Comparison of ENCODE assay signal across 1 cellular context in the genomic region with DNA sequence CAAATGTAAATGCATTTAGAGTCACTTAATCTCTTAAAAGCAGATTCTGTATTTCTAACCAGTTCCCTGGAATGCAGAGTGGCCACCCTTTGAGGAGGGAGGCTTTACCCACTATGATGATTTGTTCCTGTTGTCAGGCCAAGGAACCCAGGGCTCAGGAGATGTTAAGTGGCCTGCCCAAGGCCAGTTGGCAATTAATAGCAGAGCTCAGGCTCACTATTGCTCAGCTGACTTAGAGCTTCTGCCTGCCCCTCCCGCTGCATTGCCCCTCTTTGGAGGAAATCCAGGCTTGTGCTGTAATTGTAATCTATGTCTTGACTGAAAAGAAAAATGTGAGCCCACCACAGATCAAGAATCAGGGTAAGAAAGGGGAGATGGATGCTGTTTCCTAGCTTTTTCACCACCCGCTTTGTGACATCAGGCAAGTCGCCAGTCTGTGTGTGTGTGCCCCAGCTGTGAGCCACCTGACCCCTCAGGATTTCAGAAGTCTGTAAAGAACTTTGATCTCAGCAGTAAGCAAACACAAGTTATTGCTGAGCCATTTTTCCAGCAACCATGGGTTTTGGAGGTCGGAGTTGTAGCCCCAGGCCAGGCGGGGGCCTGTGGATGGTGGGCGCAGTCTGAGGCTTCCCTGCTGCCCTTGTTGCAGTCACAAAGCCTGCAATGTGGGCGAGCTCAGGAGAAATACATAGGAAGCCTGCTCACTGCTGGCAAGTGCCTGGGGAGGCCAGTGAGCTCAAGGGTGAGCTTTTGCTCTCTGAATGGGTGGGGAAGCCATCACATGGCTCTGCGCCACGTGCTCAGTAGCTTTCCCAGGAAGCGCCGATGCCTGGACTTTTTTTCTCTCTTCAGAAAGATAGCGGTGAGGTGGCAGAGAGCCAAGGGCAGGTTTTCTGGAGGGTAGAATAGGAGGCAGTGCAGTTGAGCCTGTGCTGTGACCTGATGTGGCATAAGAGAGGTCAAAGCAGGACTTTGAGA.
TF ChIP-seq lines count a peak whose summit lies in the region.

No MANE protein-coding gene starts in this region.

TF ChIP-seq in HepG2, 621 proteins besides CTCF, POLR2A, EP300 and RAD21 (continued from another document and continues in another):
- peak; percentile 72 for TF ChIP-seq MIXL1 (CRISPR knock-in tag; IDR thresholded peaks at IDR 0.05)
- TF ChIP-seq ZNF136 (CRISPR knock-in tag; IDR thresholded peaks at IDR 0.05; ENCODE audit: low read depth) = peak; percentile 79; the same call in 1 of the 2 replicates
- no peak for TF ChIP-seq PLRG1 (conservative IDR thresholded peaks at IDR 0.05)
- TF ChIP-seq MEIS2 (CRISPR knock-in tag; IDR thresholded peaks at IDR 0.05) = peak; percentile 53; the same call in 1 of the 2 replicates
- TF ChIP-seq, protein P1, sequence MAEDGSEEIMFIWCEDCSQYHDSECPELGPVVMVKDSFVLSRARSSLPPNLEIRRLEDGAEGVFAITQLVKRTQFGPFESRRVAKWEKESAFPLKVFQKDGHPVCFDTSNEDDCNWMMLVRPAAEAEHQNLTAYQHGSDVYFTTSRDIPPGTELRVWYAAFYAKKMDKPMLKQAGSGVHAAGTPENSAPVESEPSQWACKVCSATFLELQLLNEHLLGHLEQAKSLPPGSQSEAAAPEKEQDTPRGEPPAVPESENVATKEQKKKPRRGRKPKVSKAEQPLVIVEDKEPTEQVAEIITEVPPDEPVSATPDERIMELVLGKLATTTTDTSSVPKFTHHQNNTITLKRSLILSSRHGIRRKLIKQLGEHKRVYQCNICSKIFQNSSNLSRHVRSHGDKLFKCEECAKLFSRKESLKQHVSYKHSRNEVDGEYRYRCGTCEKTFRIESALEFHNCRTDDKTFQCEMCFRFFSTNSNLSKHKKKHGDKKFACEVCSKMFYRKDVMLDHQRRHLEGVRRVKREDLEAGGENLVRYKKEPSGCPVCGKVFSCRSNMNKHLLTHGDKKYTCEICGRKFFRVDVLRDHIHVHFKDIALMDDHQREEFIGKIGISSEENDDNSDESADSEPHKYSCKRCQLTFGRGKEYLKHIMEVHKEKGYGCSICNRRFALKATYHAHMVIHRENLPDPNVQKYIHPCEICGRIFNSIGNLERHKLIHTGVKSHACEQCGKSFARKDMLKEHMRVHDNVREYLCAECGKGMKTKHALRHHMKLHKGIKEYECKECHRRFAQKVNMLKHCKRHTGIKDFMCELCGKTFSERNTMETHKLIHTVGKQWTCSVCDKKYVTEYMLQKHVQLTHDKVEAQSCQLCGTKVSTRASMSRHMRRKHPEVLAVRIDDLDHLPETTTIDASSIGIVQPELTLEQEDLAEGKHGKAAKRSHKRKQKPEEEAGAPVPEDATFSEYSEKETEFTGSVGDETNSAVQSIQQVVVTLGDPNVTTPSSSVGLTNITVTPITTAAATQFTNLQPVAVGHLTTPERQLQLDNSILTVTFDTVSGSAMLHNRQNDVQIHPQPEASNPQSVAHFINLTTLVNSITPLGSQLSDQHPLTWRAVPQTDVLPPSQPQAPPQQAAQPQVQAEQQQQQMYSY (CRISPR knock-in tag; IDR thresholded peaks at IDR 0.05) = peak; percentile 31; the same call in 1 of the 2 replicates
- TF ChIP-seq, protein P2, sequence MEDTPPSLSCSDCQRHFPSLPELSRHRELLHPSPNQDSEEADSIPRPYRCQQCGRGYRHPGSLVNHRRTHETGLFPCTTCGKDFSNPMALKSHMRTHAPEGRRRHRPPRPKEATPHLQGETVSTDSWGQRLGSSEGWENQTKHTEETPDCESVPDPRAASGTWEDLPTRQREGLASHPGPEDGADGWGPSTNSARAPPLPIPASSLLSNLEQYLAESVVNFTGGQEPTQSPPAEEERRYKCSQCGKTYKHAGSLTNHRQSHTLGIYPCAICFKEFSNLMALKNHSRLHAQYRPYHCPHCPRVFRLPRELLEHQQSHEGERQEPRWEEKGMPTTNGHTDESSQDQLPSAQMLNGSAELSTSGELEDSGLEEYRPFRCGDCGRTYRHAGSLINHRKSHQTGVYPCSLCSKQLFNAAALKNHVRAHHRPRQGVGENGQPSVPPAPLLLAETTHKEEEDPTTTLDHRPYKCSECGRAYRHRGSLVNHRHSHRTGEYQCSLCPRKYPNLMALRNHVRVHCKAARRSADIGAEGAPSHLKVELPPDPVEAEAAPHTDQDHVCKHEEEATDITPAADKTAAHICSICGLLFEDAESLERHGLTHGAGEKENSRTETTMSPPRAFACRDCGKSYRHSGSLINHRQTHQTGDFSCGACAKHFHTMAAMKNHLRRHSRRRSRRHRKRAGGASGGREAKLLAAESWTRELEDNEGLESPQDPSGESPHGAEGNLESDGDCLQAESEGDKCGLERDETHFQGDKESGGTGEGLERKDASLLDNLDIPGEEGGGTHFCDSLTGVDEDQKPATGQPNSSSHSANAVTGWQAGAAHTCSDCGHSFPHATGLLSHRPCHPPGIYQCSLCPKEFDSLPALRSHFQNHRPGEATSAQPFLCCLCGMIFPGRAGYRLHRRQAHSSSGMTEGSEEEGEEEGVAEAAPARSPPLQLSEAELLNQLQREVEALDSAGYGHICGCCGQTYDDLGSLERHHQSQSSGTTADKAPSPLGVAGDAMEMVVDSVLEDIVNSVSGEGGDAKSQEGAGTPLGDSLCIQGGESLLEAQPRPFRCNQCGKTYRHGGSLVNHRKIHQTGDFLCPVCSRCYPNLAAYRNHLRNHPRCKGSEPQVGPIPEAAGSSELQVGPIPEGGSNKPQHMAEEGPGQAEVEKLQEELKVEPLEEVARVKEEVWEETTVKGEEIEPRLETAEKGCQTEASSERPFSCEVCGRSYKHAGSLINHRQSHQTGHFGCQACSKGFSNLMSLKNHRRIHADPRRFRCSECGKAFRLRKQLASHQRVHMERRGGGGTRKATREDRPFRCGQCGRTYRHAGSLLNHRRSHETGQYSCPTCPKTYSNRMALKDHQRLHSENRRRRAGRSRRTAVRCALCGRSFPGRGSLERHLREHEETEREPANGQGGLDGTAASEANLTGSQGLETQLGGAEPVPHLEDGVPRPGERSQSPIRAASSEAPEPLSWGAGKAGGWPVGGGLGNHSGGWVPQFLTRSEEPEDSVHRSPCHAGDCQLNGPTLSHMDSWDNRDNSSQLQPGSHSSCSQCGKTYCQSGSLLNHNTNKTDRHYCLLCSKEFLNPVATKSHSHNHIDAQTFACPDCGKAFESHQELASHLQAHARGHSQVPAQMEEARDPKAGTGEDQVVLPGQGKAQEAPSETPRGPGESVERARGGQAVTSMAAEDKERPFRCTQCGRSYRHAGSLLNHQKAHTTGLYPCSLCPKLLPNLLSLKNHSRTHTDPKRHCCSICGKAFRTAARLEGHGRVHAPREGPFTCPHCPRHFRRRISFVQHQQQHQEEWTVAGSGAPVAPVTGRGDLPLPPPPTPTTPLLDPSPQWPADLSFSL (CRISPR knock-in tag; IDR thresholded peaks at IDR 0.05) = no peak; the same call in 1 of the 2 replicates
- TF ChIP-seq POLR2G (IDR thresholded peaks at IDR 0.05; ENCODE audit: low read depth, low read length) = peak; percentile 89
- TF ChIP-seq ZNF629 (CRISPR knock-in tag; conservative IDR thresholded peaks at IDR 0.05) = peak; percentile 47
- peak; percentile 15 for TF ChIP-seq RBM22 (optimal IDR thresholded peaks at IDR 0.05; ENCODE audit: low read length)
- 0 out of 2 replicates have a peak, but pooled peaks have one; percentile 13 for TF ChIP-seq REL (CRISPR knock-in tag; conservative IDR thresholded peaks at IDR 0.05)
- TF ChIP-seq ZKSCAN8 (CRISPR knock-in tag; IDR thresholded peaks at IDR 0.05; ENCODE audit: borderline replicate concordance) = peak; percentile 50; the same call in 1 of the 2 replicates
- TF ChIP-seq ZNF816 (CRISPR knock-in tag; IDR thresholded peaks at IDR 0.05; ENCODE audit: borderline replicate concordance) = no peak; the same call in 1 of the 2 replicates
- TF ChIP-seq, protein P3, sequence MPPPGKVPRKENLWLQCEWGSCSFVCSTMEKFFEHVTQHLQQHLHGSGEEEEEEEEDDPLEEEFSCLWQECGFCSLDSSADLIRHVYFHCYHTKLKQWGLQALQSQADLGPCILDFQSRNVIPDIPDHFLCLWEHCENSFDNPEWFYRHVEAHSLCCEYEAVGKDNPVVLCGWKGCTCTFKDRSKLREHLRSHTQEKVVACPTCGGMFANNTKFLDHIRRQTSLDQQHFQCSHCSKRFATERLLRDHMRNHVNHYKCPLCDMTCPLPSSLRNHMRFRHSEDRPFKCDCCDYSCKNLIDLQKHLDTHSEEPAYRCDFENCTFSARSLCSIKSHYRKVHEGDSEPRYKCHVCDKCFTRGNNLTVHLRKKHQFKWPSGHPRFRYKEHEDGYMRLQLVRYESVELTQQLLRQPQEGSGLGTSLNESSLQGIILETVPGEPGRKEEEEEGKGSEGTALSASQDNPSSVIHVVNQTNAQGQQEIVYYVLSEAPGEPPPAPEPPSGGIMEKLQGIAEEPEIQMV (CRISPR knock-in tag; IDR thresholded peaks at IDR 0.05; ENCODE audit: low read depth) = peak; percentile 49; the same call in 1 of the 2 replicates
- TF ChIP-seq SIN3B (IDR thresholded peaks at IDR 0.05; ENCODE audit: low read length) = no peak
- peak; percentile 54; the same call in 1 of the 2 replicates for TF ChIP-seq ZNF547 (CRISPR knock-in tag; IDR thresholded peaks at IDR 0.05)
- no peak for TF ChIP-seq CBX2 (IDR thresholded peaks at IDR 0.05; ENCODE audit: low read depth, low read length)
- no peak for TF ChIP-seq CBX2 (CRISPR knock-in tag; IDR thresholded peaks at IDR 0.05; ENCODE audit: low read depth)
- TF ChIP-seq ZNF644 (CRISPR knock-in tag; IDR thresholded peaks at IDR 0.05; ENCODE audit: low read depth) = peak; percentile 66; the same call in 1 of the 2 replicates
- TF ChIP-seq, protein P4, sequence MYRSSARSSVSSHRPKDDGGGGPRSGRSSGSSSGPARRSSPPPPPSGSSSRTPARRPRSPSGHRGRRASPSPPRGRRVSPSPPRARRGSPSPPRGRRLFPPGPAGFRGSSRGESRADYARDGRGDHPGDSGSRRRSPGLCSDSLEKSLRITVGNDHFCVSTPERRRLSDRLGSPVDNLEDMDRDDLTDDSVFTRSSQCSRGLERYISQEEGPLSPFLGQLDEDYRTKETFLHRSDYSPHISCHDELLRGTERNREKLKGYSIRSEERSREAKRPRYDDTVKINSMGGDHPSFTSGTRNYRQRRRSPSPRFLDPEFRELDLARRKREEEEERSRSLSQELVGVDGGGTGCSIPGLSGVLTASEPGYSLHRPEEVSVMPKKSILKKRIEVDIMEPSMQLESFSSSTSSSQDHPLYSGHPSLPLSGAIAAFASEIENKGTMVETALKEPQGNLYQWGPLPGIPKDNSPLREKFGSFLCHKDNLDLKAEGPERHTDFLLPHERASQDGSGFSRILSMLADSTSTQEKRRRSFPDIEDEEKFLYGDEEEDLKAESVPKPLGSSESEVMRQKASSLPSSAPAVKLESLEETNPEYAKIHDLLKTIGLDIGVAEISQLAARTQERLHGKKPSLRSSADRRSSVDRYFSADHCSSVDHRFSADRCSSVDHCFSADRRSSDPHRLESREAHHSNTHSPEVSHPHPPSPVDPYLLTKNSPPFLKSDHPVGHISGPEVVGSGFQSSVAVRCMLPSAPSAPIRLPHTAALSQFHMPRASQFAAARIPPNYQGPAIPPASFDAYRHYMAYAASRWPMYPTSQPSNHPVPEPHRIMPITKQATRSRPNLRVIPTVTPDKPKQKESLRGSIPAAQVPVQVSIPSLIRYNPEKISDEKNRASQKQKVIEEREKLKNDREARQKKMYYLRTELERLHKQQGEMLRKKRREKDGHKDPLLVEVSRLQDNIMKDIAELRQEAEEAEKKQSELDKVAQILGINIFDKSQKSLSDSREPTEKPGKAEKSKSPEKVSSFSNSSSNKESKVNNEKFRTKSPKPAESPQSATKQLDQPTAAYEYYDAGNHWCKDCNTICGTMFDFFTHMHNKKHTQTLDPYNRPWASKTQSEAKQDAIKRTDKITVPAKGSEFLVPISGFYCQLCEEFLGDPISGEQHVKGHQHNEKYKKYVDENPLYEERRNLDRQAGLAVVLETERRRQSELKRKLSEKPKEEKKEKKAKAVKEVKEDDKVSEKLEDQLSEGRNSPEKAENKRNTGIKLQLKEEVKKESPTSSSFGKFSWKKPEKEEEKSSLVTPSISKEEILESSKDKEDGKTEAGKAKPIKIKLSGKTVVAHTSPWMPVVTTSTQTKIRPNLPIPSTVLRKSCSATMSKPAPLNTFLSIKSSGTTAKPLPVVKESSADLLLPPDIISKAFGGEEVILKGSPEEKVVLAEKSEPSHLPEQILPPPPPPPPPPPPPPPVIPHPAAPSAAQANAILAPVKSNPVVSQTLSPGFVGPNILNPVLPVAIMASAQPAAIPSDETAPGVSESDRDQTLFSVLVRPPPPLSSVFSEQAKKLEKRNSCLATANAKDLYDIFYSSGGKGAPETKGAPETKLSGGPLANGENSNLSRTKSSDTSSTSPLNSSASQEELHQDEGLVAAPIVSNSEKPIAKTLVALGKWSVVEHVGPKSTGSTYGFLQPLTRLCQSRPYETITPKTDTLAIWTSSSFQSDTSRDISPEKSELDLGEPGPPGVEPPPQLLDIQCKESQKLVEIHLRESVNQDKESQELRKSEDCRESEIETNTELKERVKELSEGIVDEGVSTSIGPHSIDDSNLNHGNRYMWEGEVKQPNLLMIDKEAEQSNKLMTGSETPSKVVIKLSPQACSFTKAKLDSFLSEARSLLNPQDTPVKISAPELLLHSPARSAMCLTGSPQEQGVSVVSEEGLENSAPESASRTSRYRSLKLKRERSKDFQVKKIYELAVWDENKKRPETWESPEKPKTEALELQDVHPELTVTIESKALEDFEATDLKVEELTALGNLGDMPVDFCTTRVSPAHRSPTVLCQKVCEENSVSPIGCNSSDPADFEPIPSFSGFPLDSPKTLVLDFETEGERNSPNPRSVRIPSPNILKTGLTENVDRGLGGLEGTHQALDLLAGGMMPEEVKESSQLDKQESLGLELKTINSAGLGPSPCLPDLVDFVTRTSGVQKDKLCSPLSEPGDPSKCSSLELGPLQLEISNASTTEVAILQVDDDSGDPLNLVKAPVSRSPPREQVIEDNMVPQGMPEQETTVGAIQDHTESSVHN (CRISPR knock-in tag; IDR thresholded peaks at IDR 0.05) = no peak
- TF ChIP-seq, protein P5, sequence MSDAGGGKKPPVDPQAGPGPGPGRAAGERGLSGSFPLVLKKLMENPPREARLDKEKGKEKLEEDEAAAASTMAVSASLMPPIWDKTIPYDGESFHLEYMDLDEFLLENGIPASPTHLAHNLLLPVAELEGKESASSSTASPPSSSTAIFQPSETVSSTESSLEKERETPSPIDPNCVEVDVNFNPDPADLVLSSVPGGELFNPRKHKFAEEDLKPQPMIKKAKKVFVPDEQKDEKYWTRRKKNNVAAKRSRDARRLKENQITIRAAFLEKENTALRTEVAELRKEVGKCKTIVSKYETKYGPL (CRISPR knock-in tag; IDR thresholded peaks at IDR 0.05) = peak; percentile 81; the same call in 1 of the 2 replicates
- TF ChIP-seq ZNF331 (CRISPR knock-in tag; IDR thresholded peaks at IDR 0.05) = peak; percentile 85
- no peak; the same call in 1 of the 2 replicates for TF ChIP-seq ZNF460 (CRISPR knock-in tag; IDR thresholded peaks at IDR 0.05; ENCODE audit: borderline replicate concordance)
- peak; percentile 87 for TF ChIP-seq ZNF337 (CRISPR knock-in tag; IDR thresholded peaks at IDR 0.05; ENCODE audit: borderline replicate concordance, low read depth)
- peak; percentile 64; the same call in 1 of the 2 replicates for TF ChIP-seq ZMYM2 (CRISPR knock-in tag; IDR thresholded peaks at IDR 0.05)
- TF ChIP-seq ZMYM4 (CRISPR knock-in tag; IDR thresholded peaks at IDR 0.05) = peak; percentile 73
- TF ChIP-seq, protein P6, sequence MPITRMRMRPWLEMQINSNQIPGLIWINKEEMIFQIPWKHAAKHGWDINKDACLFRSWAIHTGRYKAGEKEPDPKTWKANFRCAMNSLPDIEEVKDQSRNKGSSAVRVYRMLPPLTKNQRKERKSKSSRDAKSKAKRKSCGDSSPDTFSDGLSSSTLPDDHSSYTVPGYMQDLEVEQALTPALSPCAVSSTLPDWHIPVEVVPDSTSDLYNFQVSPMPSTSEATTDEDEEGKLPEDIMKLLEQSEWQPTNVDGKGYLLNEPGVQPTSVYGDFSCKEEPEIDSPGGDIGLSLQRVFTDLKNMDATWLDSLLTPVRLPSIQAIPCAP (CRISPR knock-in tag; IDR thresholded peaks at IDR 0.05; ENCODE audit: low read depth) = peak; percentile 85; the same call in 1 of the 2 replicates
- no peak for TF ChIP-seq FOXM1 (CRISPR knock-in tag; IDR thresholded peaks at IDR 0.05)
